In genomic region chr9:130433947-130434262, GRCh38 we compare ENCODE assay signal across 20 cellular contexts. TPM values are rescaled to one million over a fixed set of nuclear protein-coding genes. Genes with fewer than 3 reads are reported as not detected.
A peak's percentile ranks its signal among the peaks of the same experiment; 100 is the strongest.
DNase-seq lines count a peak whose midpoint lies in the region; ATAC-seq and TF ChIP-seq lines count a peak whose summit lies in the region.
"Had no signal": no experiment of that assay in that cellular context is flagged by ENCODE, and none has a peak within 500 bp of the region (broad histone marks: within the 10 kb centered on the region; RNA-seq: fewer than 3 reads in every experiment).

No MANE protein-coding gene starts in this region.

- peak overlapping the region; percentile 63 for H3K4me2 ChIP-seq in trophoblast cell (ENCODE audit: low read length)

- CTCF ChIA-PET in WTC11 (lab: Charles Lee), result interaction anchor here (0.7 to 3.2 kb wide), 12 partner anchors 10 to 380 kb away, joined by 3 to 20 read pairs (median 4); partner anchors contain the start of gene GPR107
- CTCF ChIA-PET in CD8-positive, alpha-beta T cell (lab: Charles Lee), result interaction anchor here (0.6 kb wide), 1 partner anchor 187 kb away, joined by 3 read pairs; no protein-coding TSS in a partner anchor

- H3K9me3 ChIP-seq in iPS-18a (ENCODE audit: control insufficient read depth, low read depth, low read length) (no peaks in the 10 kb centered on the region), trophoblast cell (ENCODE audit: insufficient read depth, low read depth, low read length) (peaks cover 14% of the 10 kb centered on the region)
- no peaks in the 10 kb centered on the region for H3K9me3 ChIP-seq in CD8-positive, alpha-beta T cell (ENCODE audit: low read length)
- H3K9me3 ChIP-seq: MG63, psoas muscle, upper lobe of right lung had no signal

- no peak for TF ChIP-seq POLR2A in erythroblast (IDR thresholded peaks at IDR 0.05; ENCODE audit: low read length)

- no peak overlapping the region for H3K23ac ChIP-seq in trophoblast cell (ENCODE audit: low read length)

- no peak overlapping the region for H4K91ac ChIP-seq in trophoblast cell (ENCODE audit: low read depth, low read length)

- H3K27ac Mint-ChIP-seq in WTC11, result no peak overlapping the region
- no peak overlapping the region for H3K27ac Mint-ChIP-seq in CD8-positive, alpha-beta T cell
- no peak overlapping the region for H3K27ac Mint-ChIP-seq in HFFc6
- H3K27ac Mint-ChIP-seq: activated CD8-positive, alpha-beta memory T cell treated with anti-CD3 and anti-CD28 coated beads, Interleukin-2, amount 10 ng/mL, durations not matched to agents 7 days and 5 days; activated naive CD8-positive, alpha-beta T cell treated with anti-CD3 and anti-CD28 coated beads, Interleukin-2, amount 10 ng/mL, durations not matched to agents 7 days and 5 days; activated T-helper 2 cell treated with anti-CD3 and anti-CD28 coated beads, Interferon-gamma antibody, Interleukin-2, Interleukin-4, amounts not matched to agents 10 μg/mL and 5 μg/mL and 100 μg/mL, durations not matched to agents 14 hours and 24 hours and 36 hours; natural killer cell; stimulated activated naive CD8-positive, alpha-beta T cell treated with anti-CD3 and anti-CD28 coated beads, Interleukin-15, amount 100 ng/mL, for 72 hours had no signal

- H3K9ac ChIP-seq in iPS-18a (ENCODE audit: low read length) (no peak overlapping the region), trophoblast cell (ENCODE audit: low read length) (no peak overlapping the region)

- intact Hi-C loops in CD8-positive, alpha-beta T cell (cut with DNase I, micrococcal nuclease), result no loop called here

- POLR2A ChIA-PET in WTC11 (lab: Charles Lee), result no interaction called here
- POLR2A ChIA-PET in CD8-positive, alpha-beta T cell (lab: Charles Lee), result no interaction called here

- peak overlapping the region; percentile 65; the same call in 1 of the 2 replicates for H3K4me3 Mint-ChIP-seq in WTC11
- no peak overlapping the region for H3K4me3 Mint-ChIP-seq in CD8-positive, alpha-beta T cell
- no peak overlapping the region for H3K4me3 Mint-ChIP-seq in HFFc6
- H3K4me3 Mint-ChIP-seq: activated CD8-positive, alpha-beta memory T cell treated with anti-CD3 and anti-CD28 coated beads, Interleukin-2, amount 10 ng/mL, durations not matched to agents 7 days and 5 days; activated naive CD8-positive, alpha-beta T cell treated with anti-CD3 and anti-CD28 coated beads, Interleukin-2, amount 10 ng/mL, durations not matched to agents 7 days and 5 days had no signal

- H3K36me3 Mint-ChIP-seq in WTC11, result no peaks in the 10 kb centered on the region
- no peaks in the 10 kb centered on the region for H3K36me3 Mint-ChIP-seq in CD8-positive, alpha-beta T cell
- H3K36me3 Mint-ChIP-seq in HFFc6 (ENCODE audit: low read depth), result no peaks in the 10 kb centered on the region
- H3K36me3 Mint-ChIP-seq: activated CD8-positive, alpha-beta memory T cell treated with anti-CD3 and anti-CD28 coated beads, Interleukin-2, amount 10 ng/mL, durations not matched to agents 7 days and 5 days; activated naive CD8-positive, alpha-beta T cell treated with anti-CD3 and anti-CD28 coated beads, Interleukin-2, amount 10 ng/mL, durations not matched to agents 7 days and 5 days; natural killer cell had no signal

- WGBS in trophoblast cell (ENCODE audit: extremely low coverage, insufficient coverage, insufficient read length), result no CpG with 5 or more reads among the region's 9 CpGs

- no peaks in the 10 kb centered on the region for H3K4me1 ChIP-seq in iPS-18a (ENCODE audit: control insufficient read depth, low read depth, low read length)
- peaks cover 10 to 11% of the 10 kb centered on the region in 2 experiments for H3K4me1 ChIP-seq in trophoblast cell (ENCODE audit: control insufficient read depth in 1 of 2, insufficient read depth in 2 of 2, low read length in 2 of 2)
- H3K4me1 ChIP-seq in CD8-positive, alpha-beta T cell (ENCODE audit: insufficient read depth, low read length), result no peaks in the 10 kb centered on the region
- H3K4me1 ChIP-seq: psoas muscle had no signal

- no peak overlapping the region for H4K8ac ChIP-seq in trophoblast cell (ENCODE audit: low read depth, low read length)

- no peak overlapping the region for H2AK5ac ChIP-seq in trophoblast cell (ENCODE audit: low read length)

- H3K27me3 Mint-ChIP-seq in WTC11 (ENCODE audit: low read depth) (peaks cover 35% of the 10 kb centered on the region), HFFc6 (ENCODE audit: insufficient read depth) (peaks cover 22% of the 10 kb centered on the region)
- H3K27me3 Mint-ChIP-seq in CD8-positive, alpha-beta T cell (ENCODE audit: low read depth), result peaks cover 35% of the 10 kb centered on the region

- no peaks in the 10 kb centered on the region for H3K9me3 Mint-ChIP-seq in WTC11
- H3K9me3 Mint-ChIP-seq in CD8-positive, alpha-beta T cell, result no peaks in the 10 kb centered on the region
- no peaks in the 10 kb centered on the region for H3K9me3 Mint-ChIP-seq in HFFc6
- H3K9me3 Mint-ChIP-seq: activated naive CD8-positive, alpha-beta T cell treated with anti-CD3 and anti-CD28 coated beads, Interleukin-2, amount 10 ng/mL, durations not matched to agents 7 days and 5 days; activated T-helper 2 cell treated with anti-CD3 and anti-CD28 coated beads, Interferon-gamma antibody, Interleukin-2, Interleukin-4, amounts not matched to agents 10 μg/mL and 5 μg/mL and 100 μg/mL, durations not matched to agents 14 hours and 24 hours and 36 hours; natural killer cell; stimulated activated naive CD8-positive, alpha-beta T cell treated with anti-CD3 and anti-CD28 coated beads, Interleukin-15, amount 100 ng/mL, for 72 hours had no signal

- peak overlapping the region; percentile 53; the same call in 1 of the 2 replicates for H3K4me3 ChIP-seq in H7 (ENCODE audit: insufficient read depth, low read depth, low read length)
- H3K4me3 ChIP-seq in iPS-18a (ENCODE audit: low read length), result peak overlapping the region; percentile 59
- no peak overlapping the region for H3K4me3 ChIP-seq in trophoblast cell (ENCODE audit: low read depth, low read length)
- no peak overlapping the region for H3K4me3 ChIP-seq in CD8-positive, alpha-beta T cell (ENCODE audit: low read depth, low read length)
- H3K4me3 ChIP-seq: MG63 had no signal

- no peak overlapping the region for H2BK5ac ChIP-seq in trophoblast cell (ENCODE audit: low read depth, low read length, poor library complexity)

- H4K12ac ChIP-seq in trophoblast cell (ENCODE audit: low read depth, low read length), result no peak overlapping the region

- no peak for TF ChIP-seq CTCF in WTC11 (IDR thresholded peaks at IDR 0.05)
- no peak for TF ChIP-seq CTCF in CD8-positive, alpha-beta T cell (IDR thresholded peaks at IDR 0.05)
- TF ChIP-seq CTCF in HFFc6 (IDR thresholded peaks at IDR 0.05), result no peak

- H3K14ac ChIP-seq in trophoblast cell (ENCODE audit: low read length), result no peak overlapping the region

- ATAC-seq in WTC11, result no peak
- no peak for ATAC-seq in GM21526 (IDR thresholded peaks at IDR 0.05; ENCODE audit: low FRiP score, unreplicated experiment)
- no peak for ATAC-seq in CD8-positive, alpha-beta T cell

- no peak overlapping the region for H2AFZ ChIP-seq in trophoblast cell (ENCODE audit: insufficient read depth, low read length, poor library complexity)

- H3K18ac ChIP-seq in trophoblast cell (ENCODE audit: low read length), result no peak overlapping the region

- no peak overlapping the region for H3K4ac ChIP-seq in trophoblast cell (ENCODE audit: low read depth, low read length)

- H3K79me2 ChIP-seq in trophoblast cell (ENCODE audit: control insufficient read depth, insufficient read depth, low read length, poor library complexity), result no peaks in the 10 kb centered on the region

- no peak overlapping the region for H2BK120ac ChIP-seq in trophoblast cell (ENCODE audit: insufficient read depth, low read length, poor library complexity)

- H2BK12ac ChIP-seq in trophoblast cell (ENCODE audit: low read length), result no peak overlapping the region

- no peaks in the 10 kb centered on the region for H3K79me1 ChIP-seq in trophoblast cell (ENCODE audit: low read length)

- DNase-seq in H7 (no peak), WTC11 (ENCODE audit: low spot score) (no peak), trophoblast cell (peak in 1 of 2 donors; percentile 23), erythroblast (lab: John Stamatoyannopoulos, UW) (no peak), HFFc6 (no peak)
- no peak for DNase-seq in CD8-positive, alpha-beta T cell
- DNase-seq: DND-41, MG63, natural killer cell, NCI-H1417 treated with DMSO at 0.1 percent for 48 hours, NCI-H524 treated with DMSO at 0.1 percent for 48 hours, small intestine, upper lobe of right lung had no signal

- H3K27me3 ChIP-seq in H7 (ENCODE audit: control insufficient read depth, insufficient read depth, low read length) (peaks cover 22% of the 10 kb centered on the region), iPS-18a (ENCODE audit: control insufficient read depth, insufficient read depth, low read length) (peaks cover 31% of the 10 kb centered on the region), trophoblast cell (ENCODE audit: insufficient read depth, low read length) (peaks cover 8% of the 10 kb centered on the region)
- H3K27me3 ChIP-seq in CD8-positive, alpha-beta T cell (ENCODE audit: insufficient read depth, low read length), result peaks cover 4% of the 10 kb centered on the region
- H3K27me3 ChIP-seq: MG63 had no signal

- H3K36me3 ChIP-seq in H7 (replicated peaks; ENCODE audit: control insufficient read depth, insufficient read depth, low read length) (no peaks in the 10 kb centered on the region), iPS-18a (ENCODE audit: control insufficient read depth, low read depth, low read length) (no peaks in the 10 kb centered on the region), trophoblast cell (ENCODE audit: control insufficient read depth in 1 of 2, insufficient read depth in 2 of 2, low read length in 2 of 2) (peaks cover 0 to 3% of the 10 kb centered on the region in 2 experiments)
- no peaks in the 10 kb centered on the region for H3K36me3 ChIP-seq in CD8-positive, alpha-beta T cell (ENCODE audit: insufficient read depth, low read length)
- H3K36me3 ChIP-seq: MG63, upper lobe of right lung had no signal

- peaks cover 12% of the 10 kb centered on the region; the same call in 1 of the 2 replicates for H3K4me1 Mint-ChIP-seq in WTC11
- peaks cover 7% of the 10 kb centered on the region for H3K4me1 Mint-ChIP-seq in CD8-positive, alpha-beta T cell (ENCODE audit: low read depth)
- H3K4me1 Mint-ChIP-seq in HFFc6 (ENCODE audit: low read depth), result 0 out of 2 replicates have a peak, but pooled peaks cover 6% of the 10 kb centered on the region
- H3K4me1 Mint-ChIP-seq: activated naive CD8-positive, alpha-beta T cell treated with anti-CD3 and anti-CD28 coated beads, Interleukin-2, amount 10 ng/mL, durations not matched to agents 7 days and 5 days had no signal

- H3K27ac ChIP-seq in iPS-18a (ENCODE audit: low read length) (no peak overlapping the region), trophoblast cell (ENCODE audit: low read depth, low read length) (no peak overlapping the region)
- H3K27ac ChIP-seq in CD8-positive, alpha-beta T cell (ENCODE audit: low read depth, low read length), result no peak overlapping the region
- H3K27ac ChIP-seq: psoas muscle, upper lobe of right lung had no signal

RNA-seq across cellular contexts. Expression of gene ASS1, which starts 10.9 kb away (rescaled TPM):
- 77.0 and 81.5 TPM in 2 replicates for total RNA-seq in H7 (2014; rRNA removed; shearing (Covaris generic))
- total RNA-seq in WTC11 (2021), result 71.0 to 95.7 TPM (median 74.2 TPM) in 3 replicates
- polyA plus RNA-seq in trophoblast cell (2013), result 48.8 and 52.2 TPM in 2 replicates
- total RNA-seq in CD8-positive, alpha-beta T cell, result not detected
- total RNA-seq in HFFc6 (2021; fragmentation: NEBNext Ultra II Directional; extraction: Animal tissue kit (Norgen Biotek cat#: 25700)), result 100 to 1,000 TPM in 1 of 6 experiments, 10 to 100 TPM in 5; 48.6 to 103 (median 53.7) TPM

Comparison
In these comparisons a context has a peak if more than half of its experiments do, and no peak if none do; other contexts are left out.
1. H3K4me3 ChIP-seq: peak in H7 (single experiment) and iPS-18a (single experiment); none in trophoblast cell (single experiment) and CD8-positive, alpha-beta T cell (single experiment).
2. RNA of gene ASS1, which starts 10.9 kb away (total RNA-seq): 71.0 to 95.7 TPM in WTC11, 77.0 to 81.5 TPM in H7 and 48.6 to 103 TPM in HFFc6; not detected in CD8-positive, alpha-beta T cell; every median in the first group is over 10 times any median in the second.